In genomic region chr1:178660484-178660883, GRCh38 we compare ENCODE assay signal across 19 cellular contexts.
A peak's percentile ranks its signal among the peaks of the same experiment; 100 is the strongest.
DNase-seq lines count a peak whose midpoint lies in the region; ATAC-seq and TF ChIP-seq lines count a peak whose summit lies in the region.
"Had no signal": no experiment of that assay in that cellular context is flagged by ENCODE, and none has a peak within 500 bp of the region (broad histone marks: within the 10 kb centered on the region; RNA-seq: fewer than 3 reads in every experiment).

No MANE protein-coding gene starts in this region.

- peaks cover 12% of the 10 kb centered on the region for H3K36me3 Mint-ChIP-seq in memory B cell
- no peaks in the 10 kb centered on the region for H3K36me3 Mint-ChIP-seq in CD4-positive, alpha-beta memory T cell
- no peaks in the 10 kb centered on the region for H3K36me3 Mint-ChIP-seq in nephron progenitor cell (ENCODE audit: low read depth)
- H3K36me3 Mint-ChIP-seq: CD14-positive monocyte had no signal

- H3K4me3 Mint-ChIP-seq in memory B cell: no peak overlapping the region
- no peak overlapping the region for H3K4me3 Mint-ChIP-seq in CD4-positive, alpha-beta memory T cell
- no peak overlapping the region for H3K4me3 Mint-ChIP-seq in nephron progenitor cell
- H3K4me3 Mint-ChIP-seq: CD14-positive monocyte, H9 had no signal

- DNase-seq in GM06990 (ENCODE audit: extremely low read depth, insufficient read length): peak; percentile 37
- DNase-seq in memory B cell (ENCODE audit: low spot score in 2 of 2): no peak
- no peak for DNase-seq in CD4-positive, alpha-beta memory T cell
- DNase-seq in nephron progenitor cell: no peak
- DNase-seq in activated CD8-positive, alpha-beta memory T cell treated with anti-CD3 and anti-CD28 coated beads, Interleukin-2, amount 50 U/mL, for 4 hours: no peak
- no peak for DNase-seq in activated T-cell treated with anti-CD3 and anti-CD28 coated beads, Interleukin-2, amount 50 U/mL, for 48 hours
- DNase-seq: DMS53, H9, Kasumi-1, NCI-H1694 treated with DMSO at 0.1 percent for 48 hours, NCI-H2081 treated with DMSO at 0.1 percent for 48 hours, NCI-H446 treated with DMSO at 0.1 percent for 48 hours, NCI-H526 treated with DMSO at 0.1 percent for 48 hours, SIG-M5, SK-N-SH had no signal

- H3K9me2 ChIP-seq in OCI-LY1 (ENCODE audit: low read depth, low read length): no peaks in the 10 kb centered on the region
- H3K9me2 ChIP-seq: SK-N-SH had no signal

- peak overlapping the region; percentile 43 for H3K4me2 ChIP-seq in OCI-LY1 (ENCODE audit: low read length)
- H3K4me2 ChIP-seq: SK-N-SH had no signal

- H3K36me3 ChIP-seq in GM06990 (ENCODE audit: control insufficient read depth, insufficient read depth, low read length): no peaks in the 10 kb centered on the region
- H3K36me3 ChIP-seq in OCI-LY1 (ENCODE audit: insufficient read depth, low read length): no peaks in the 10 kb centered on the region
- no peaks in the 10 kb centered on the region for H3K36me3 ChIP-seq in CD4-positive, alpha-beta memory T cell (ENCODE audit: insufficient read depth, low read length)

- H3K27ac ChIP-seq in OCI-LY1 (ENCODE audit: low read depth, low read length, poor library complexity, severe bottlenecking): peak overlapping the region; percentile 76
- H3K27ac ChIP-seq in CD4-positive, alpha-beta memory T cell (ENCODE audit: low read depth, low read length): no peak overlapping the region
- H3K27ac ChIP-seq: RWPE1 had no signal

- CTCF ChIA-PET in CD4-positive, alpha-beta memory T cell (lab: Charles Lee; ENCODE audit: partially characterized antibody): no interaction called here

- H3K4me1 Mint-ChIP-seq in memory B cell: peaks cover 41% of the 10 kb centered on the region
- H3K4me1 Mint-ChIP-seq in CD4-positive, alpha-beta memory T cell: no peaks in the 10 kb centered on the region
- no peaks in the 10 kb centered on the region for H3K4me1 Mint-ChIP-seq in nephron progenitor cell

- H2AFZ ChIP-seq in OCI-LY1 (ENCODE audit: low read length): no peak overlapping the region

- H3K9me3 Mint-ChIP-seq in memory B cell: peaks cover 1% of the 10 kb centered on the region
- H3K9me3 Mint-ChIP-seq in CD4-positive, alpha-beta memory T cell: peaks cover 0 to 2% (median 0%) of the 10 kb centered on the region in 8 donors
- no peaks in the 10 kb centered on the region for H3K9me3 Mint-ChIP-seq in nephron progenitor cell
- H3K9me3 Mint-ChIP-seq: CD14-positive monocyte, H9 had no signal

- peak overlapping the region; percentile 76 for H3K27ac Mint-ChIP-seq in memory B cell
- no peak overlapping the region for H3K27ac Mint-ChIP-seq in CD4-positive, alpha-beta memory T cell
- no peak overlapping the region for H3K27ac Mint-ChIP-seq in nephron progenitor cell
- H3K27ac Mint-ChIP-seq: H9 had no signal

- ATAC-seq in GM18858 (IDR thresholded peaks at IDR 0.05; ENCODE audit: unreplicated experiment): peak; percentile 22
- no peak for ATAC-seq in memory B cell (ENCODE audit: low read depth)

- no peaks in the 10 kb centered on the region for H4K20me1 ChIP-seq in OCI-LY1 (ENCODE audit: insufficient read depth, low read length)

- no peaks in the 10 kb centered on the region for H3K79me2 ChIP-seq in OCI-LY1 (ENCODE audit: insufficient read depth, low read length)

- H3K27me3 ChIP-seq in GM06990 (replicated peaks; ENCODE audit: control insufficient read depth, insufficient read depth, low read length): no peaks in the 10 kb centered on the region
- no peaks in the 10 kb centered on the region for H3K27me3 ChIP-seq in OCI-LY1 (ENCODE audit: insufficient read depth, low read length)
- H3K27me3 ChIP-seq in CD4-positive, alpha-beta memory T cell (ENCODE audit: insufficient read depth, low read length): no peaks in the 10 kb centered on the region

- H3K9me3 ChIP-seq in OCI-LY1 (ENCODE audit: low read length): no peaks in the 10 kb centered on the region
- H3K9me3 ChIP-seq in CD4-positive, alpha-beta memory T cell (ENCODE audit: control insufficient read depth in 1 of 2, low read length in 2 of 2): no peaks in the 10 kb centered on the region
- H3K9me3 ChIP-seq: SK-N-SH had no signal

- H3K9ac ChIP-seq in OCI-LY1 (ENCODE audit: low read length): peak overlapping the region; percentile 41; the same call in 1 of the 2 replicates
- H3K9ac ChIP-seq: SK-N-SH had no signal

- POLR2A ChIA-PET in CD4-positive, alpha-beta memory T cell (lab: Charles Lee; ENCODE audit: partially characterized antibody): no interaction called here

- H3K4me3 ChIP-seq in GM06990 (replicated peaks; ENCODE audit: low read depth, low read length) (no peak overlapping the region), OCI-LY1 (ENCODE audit: low read depth, low read length, poor library complexity, severe bottlenecking) (no peak overlapping the region)
- no peak overlapping the region for H3K4me3 ChIP-seq in CD4-positive, alpha-beta memory T cell (ENCODE audit: low read length in 2 of 2)

- intact Hi-C loops in CD4-positive, alpha-beta memory T cell (cut with micrococcal nuclease): no loop called here

- H3K4me1 ChIP-seq in OCI-LY1 (ENCODE audit: insufficient read depth, low read length, severe bottlenecking): peaks cover 63% of the 10 kb centered on the region
- no peaks in the 10 kb centered on the region for H3K4me1 ChIP-seq in CD4-positive, alpha-beta memory T cell (ENCODE audit: insufficient read depth, low read length)

- TF ChIP-seq CTCF in GM06990 (IDR thresholded peaks at IDR 0.05; ENCODE audit: insufficient read depth, low read length, poor library complexity, severe bottlenecking) (no peak), OCI-LY1 (IDR thresholded peaks at IDR 0.05; ENCODE audit: low read length) (no peak), nephron progenitor cell (IDR thresholded peaks at IDR 0.05) (no peak)

- H3F3A ChIP-seq in OCI-LY1 (ENCODE audit: insufficient read depth, low read length): no peaks in the 10 kb centered on the region

- H3K27me3 Mint-ChIP-seq in memory B cell (no peaks in the 10 kb centered on the region), nephron progenitor cell (ENCODE audit: low read depth, poor library complexity) (peaks cover 3% of the 10 kb centered on the region)
- peaks cover 14 to 17% of the 10 kb centered on the region in 2 donors for H3K27me3 Mint-ChIP-seq in CD4-positive, alpha-beta memory T cell
